31 cellular contexts compared by ENCODE assay signal in the genomic region with DNA sequence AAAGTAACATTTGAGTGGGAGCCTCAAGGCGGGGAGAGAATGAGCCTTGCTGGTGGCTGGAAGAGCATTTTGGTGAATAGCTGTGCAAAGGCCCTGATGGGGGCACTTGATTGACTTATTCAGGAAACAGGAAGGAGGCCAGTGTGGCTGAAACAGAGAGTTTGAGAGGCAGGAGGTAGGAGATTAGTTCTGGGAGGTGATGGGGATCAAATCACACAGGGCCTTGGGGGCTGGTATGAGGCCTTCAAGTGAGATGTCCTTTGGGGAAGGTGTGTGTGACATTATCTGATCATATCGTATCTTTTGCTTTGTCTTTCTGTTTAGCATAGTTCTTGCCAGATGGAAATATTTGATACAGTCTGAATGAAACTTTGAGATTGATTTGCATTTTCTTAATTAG.
"Had no signal": no experiment of that assay in that cellular context is flagged by ENCODE, and none has a peak within 500 bp of the region (broad histone marks: within the 10 kb centered on the region; RNA-seq: fewer than 3 reads in every experiment).

No MANE protein-coding gene starts in this region.

- H3K27ac ChIP-seq: PC-9, RWPE1, SJCRH30, SK-N-MC had no signal

- H2AFZ ChIP-seq: PC-9 had no signal

- H3K9me3 ChIP-seq: SJCRH30 had no signal

- H3K4me1 ChIP-seq: SJCRH30 had no signal

- H3K36me3 ChIP-seq: MG63, SJCRH30 had no signal

- H3K4me3 ChIP-seq: MG63, PC-9, SJCRH30, SK-N-MC had no signal

- ATAC-seq: Panc1, Right ventricle myocardium inferior, SK-N-SH treated with all-trans-retinoic acid at 6 μM for 48 hours had no signal

- H3K27me3 ChIP-seq: SJCRH30 had no signal

- DNase-seq: Kasumi-1, KG1, MG63, MV-4-11, NCI-H1048, NCI-H1092 treated with DMSO at 0.1 percent for 48 hours, NCI-H1105 treated with DMSO at 0.1 percent for 48 hours, NCI-H1417, NCI-H1436 treated with DMSO at 0.1 percent for 48 hours, NCI-H1694 treated with DMSO at 0.1 percent for 48 hours, NCI-H187 treated with DMSO at 0.1 percent for 48 hours, NCI-H2029, NCI-H2081, NCI-H2171 treated with DMSO at 0.1 percent for 48 hours, NCI-H2227 treated with DMSO at 0.1 percent for 48 hours, NCI-H345, NCI-H446, NCI-H510A treated with DMSO at 0.1 percent for 48 hours, NCI-H524 treated with DMSO at 0.1 percent for 48 hours, NCI-H526 treated with DMSO at 0.1 percent for 48 hours, NCI-H748 treated with DMSO at 0.1 percent for 48 hours, NCI-H82, PC-9, SHP77, SIG-M5, SJCRH30 had no signal

- H3K4me2 ChIP-seq: PC-9 had no signal
